In the genomic region with DNA sequence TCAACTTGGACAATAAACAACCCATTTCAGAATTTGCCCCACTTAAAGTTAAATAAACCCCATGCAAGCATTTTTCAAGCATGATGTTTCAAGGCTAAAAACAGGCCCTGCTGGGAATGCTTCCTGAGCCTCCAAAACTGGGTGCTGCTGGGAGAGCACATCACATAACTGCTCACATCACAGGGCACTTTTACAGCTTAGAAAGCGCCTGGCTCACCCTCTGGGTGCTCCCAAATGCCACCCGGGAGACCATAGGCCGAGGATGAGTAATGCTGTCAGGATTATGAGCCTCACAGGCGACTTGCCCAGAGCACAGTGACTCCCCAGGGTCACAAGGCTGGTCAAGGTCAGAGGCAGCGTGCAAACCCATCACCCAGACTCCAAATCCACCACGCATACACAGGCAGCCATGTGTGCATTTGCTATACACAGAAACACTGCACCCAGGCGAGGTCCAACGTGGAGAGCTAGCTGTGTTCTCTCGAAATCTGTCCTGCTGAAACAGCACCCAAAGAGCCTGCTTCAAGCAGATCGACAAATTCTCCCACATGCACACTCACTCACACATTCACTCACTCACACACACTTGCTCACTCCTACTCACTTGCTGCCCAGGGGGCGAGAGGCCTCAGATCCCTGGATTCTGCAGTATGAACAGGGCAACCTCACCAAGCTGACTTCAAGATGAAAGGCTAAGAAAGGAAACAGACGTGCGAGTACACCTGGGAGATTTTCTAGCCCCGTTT, we compare ENCODE assay signal across 1 cellular context.
TF ChIP-seq lines count a peak whose summit lies in the region.

No MANE protein-coding gene starts in this region.

TF ChIP-seq in liver, 16 proteins besides CTCF, POLR2A, EP300 and RAD21 (continued from another document):
- TF ChIP-seq, protein P1, sequence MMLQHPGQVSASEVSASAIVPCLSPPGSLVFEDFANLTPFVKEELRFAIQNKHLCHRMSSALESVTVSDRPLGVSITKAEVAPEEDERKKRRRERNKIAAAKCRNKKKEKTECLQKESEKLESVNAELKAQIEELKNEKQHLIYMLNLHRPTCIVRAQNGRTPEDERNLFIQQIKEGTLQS (IDR thresholded peaks at IDR 0.05), result no peak
